31 cellular contexts compared by ENCODE assay signal in genomic region chr2:23414106-23414505, GRCh38.
"Had no signal": no experiment of that assay in that cellular context is flagged by ENCODE, and none has a peak within 500 bp of the region (broad histone marks: within the 10 kb centered on the region; RNA-seq: fewer than 3 reads in every experiment).

No MANE protein-coding gene starts in this region.

- H3K27ac Mint-ChIP-seq: activated CD8-positive, alpha-beta T cell treated with anti-CD3 and anti-CD28 coated beads for 36 hours; activated naive CD4-positive, alpha-beta T cell treated with anti-CD3 and anti-CD28 coated beads, Interleukin-2, amount 50 U/mL, for 24 hours; activated T-helper 17 cell treated with anti-CD3 and anti-CD28 coated beads, Interleukin-2, amount 50 U/mL, for 72 hours; stimulated activated effector memory CD8-positive, alpha-beta T cell treated with anti-CD3 and anti-CD28 coated beads, Interleukin-12 subunit alpha, Interleukin-12 subunit beta, amount 100 ng/mL, for 72 hours; stimulated activated naive CD8-positive, alpha-beta T cell treated with anti-CD3 and anti-CD28 coated beads, Interleukin-15, Interleukin-2, amounts not matched to agents 100 ng/mL and 50 ng/mL, for 24 hours; T-helper 17 cell; WTC11 had no signal

- H3K27me3 ChIP-seq: body of pancreas, colonic mucosa had no signal

- H3K4me1 Mint-ChIP-seq: activated naive CD4-positive, alpha-beta T cell treated with anti-CD3 and anti-CD28 coated beads, Interleukin-2, amount 50 U/mL, for 24 hours; activated T-helper 17 cell treated with anti-CD3 and anti-CD28 coated beads, Interleukin-2, amount 50 U/mL, for 72 hours; stimulated activated effector memory CD8-positive, alpha-beta T cell treated with anti-CD3 and anti-CD28 coated beads, Interleukin-12 subunit alpha, Interleukin-12 subunit beta, amount 100 ng/mL, for 72 hours; T-helper 17 cell had no signal

- H3K9me3 ChIP-seq: body of pancreas, colonic mucosa, left ventricle myocardium inferior, psoas muscle, thoracic aorta had no signal

- H3K9me3 Mint-ChIP-seq: activated CD8-positive, alpha-beta T cell treated with anti-CD3 and anti-CD28 coated beads for 36 hours; activated naive CD4-positive, alpha-beta T cell treated with anti-CD3 and anti-CD28 coated beads, Interleukin-2, amount 50 U/mL, for 24 hours; activated T-cell treated with anti-CD3 and anti-CD28 coated beads, Interleukin-2, amount 50 U/mL, for 4 hours; activated T-helper 17 cell treated with anti-CD3 and anti-CD28 coated beads, Interleukin-2, amount 50 U/mL, for 72 hours; stimulated activated effector memory CD8-positive, alpha-beta T cell treated with anti-CD3 and anti-CD28 coated beads, Interleukin-12 subunit alpha, Interleukin-12 subunit beta, amount 100 ng/mL, for 72 hours; stimulated activated naive CD8-positive, alpha-beta T cell treated with anti-CD3 and anti-CD28 coated beads, Interleukin-15, Interleukin-2, amounts not matched to agents 100 ng/mL and 50 ng/mL, for 24 hours had no signal

- H3K27ac ChIP-seq: body of pancreas, colonic mucosa, left ventricle myocardium inferior, parathyroid adenoma, psoas muscle, thoracic aorta had no signal

- H3K4me3 Mint-ChIP-seq: activated CD8-positive, alpha-beta T cell treated with anti-CD3 and anti-CD28 coated beads for 36 hours; activated naive CD4-positive, alpha-beta T cell treated with anti-CD3 and anti-CD28 coated beads, Interleukin-2, amount 50 U/mL, for 24 hours; activated T-cell treated with anti-CD3 and anti-CD28 coated beads, Interleukin-2, amount 50 U/mL, for 4 hours; activated T-helper 17 cell treated with anti-CD3 and anti-CD28 coated beads, Interleukin-2, amount 50 U/mL, for 72 hours; stimulated activated effector memory CD8-positive, alpha-beta T cell treated with anti-CD3 and anti-CD28 coated beads, Interleukin-12 subunit alpha, Interleukin-12 subunit beta, amount 100 ng/mL, for 72 hours; stimulated activated naive CD8-positive, alpha-beta T cell treated with anti-CD3 and anti-CD28 coated beads, Interleukin-15, Interleukin-2, amounts not matched to agents 100 ng/mL and 50 ng/mL, for 24 hours; T-helper 17 cell; WTC11 had no signal

- DNase-seq: activated CD4-positive, alpha-beta T cell treated with anti-CD3 and anti-CD28 coated beads for 1 hour; activated CD4-positive, alpha-beta T cell treated with anti-CD3 and anti-CD28 coated beads, Interleukin-2, amount 50 U/mL, for 1 hour; activated CD8-positive, alpha-beta T cell treated with anti-CD3 and anti-CD28 coated beads for 36 hours; activated gamma-delta T cell treated with Interleukin-2 at 50 U/mL for 16 hours; activated T-cell treated with anti-CD3 and anti-CD28 coated beads, Interleukin-2, amount 50 U/mL, for 4 hours; anterior cingulate cortex; body of pancreas; cerebellar nuclear complex; colonic mucosa; effector CD8-positive, alpha-beta T cell; glutamatergic neuron; left ventricle myocardium inferior; occipital lobe; psoas muscle; right cardiac atrium; stimulated activated CD4-positive, alpha-beta T cell treated with anti-CD3 and anti-CD28 coated beads, Interleukin-4, amount 100 ng/mL, for 24 hours; T-helper 17 cell; T1000; trophoblast cell had no signal

- H3K36me3 Mint-ChIP-seq: activated naive CD4-positive, alpha-beta T cell treated with anti-CD3 and anti-CD28 coated beads, Interleukin-2, amount 50 U/mL, for 24 hours; stimulated activated effector memory CD8-positive, alpha-beta T cell treated with anti-CD3 and anti-CD28 coated beads, Interleukin-12 subunit alpha, Interleukin-12 subunit beta, amount 100 ng/mL, for 72 hours; WTC11 had no signal

- H2AFZ ChIP-seq: parathyroid adenoma had no signal

- H3K9ac ChIP-seq: parathyroid adenoma had no signal

- H3K36me3 ChIP-seq: colonic mucosa, left ventricle myocardium inferior, thoracic aorta had no signal

- H3K4me1 ChIP-seq: body of pancreas, colonic mucosa, left ventricle myocardium inferior, parathyroid adenoma, psoas muscle had no signal

- FAIRE-seq: endometrium, frontal cortex, islet of Langerhans, urothelium cell line had no signal

- H3K4me3 ChIP-seq: body of pancreas, colonic mucosa, left ventricle myocardium inferior, lung, psoas muscle, thoracic aorta had no signal

- H3K27me3 Mint-ChIP-seq: activated CD8-positive, alpha-beta T cell treated with anti-CD3 and anti-CD28 coated beads for 36 hours; activated naive CD4-positive, alpha-beta T cell treated with anti-CD3 and anti-CD28 coated beads, Interleukin-2, amount 50 U/mL, for 24 hours; stimulated activated naive CD8-positive, alpha-beta T cell treated with anti-CD3 and anti-CD28 coated beads, Interleukin-15, Interleukin-2, amounts not matched to agents 100 ng/mL and 50 ng/mL, for 24 hours had no signal

- ATAC-seq: activated CD8-positive, alpha-beta T cell treated with anti-CD3 and anti-CD28 coated beads for 36 hours; activated T-cell treated with anti-CD3 and anti-CD28 coated beads, Interleukin-2, amount 50 U/mL, for 4 hours; activated T-helper 17 cell treated with anti-CD3 and anti-CD28 coated beads, Interleukin-2, amount 50 U/mL, for 72 hours; body of pancreas; right cardiac atrium; stimulated activated effector memory CD8-positive, alpha-beta T cell treated with anti-CD3 and anti-CD28 coated beads, Interleukin-12 subunit alpha, Interleukin-12 subunit beta, amount 100 ng/mL, for 72 hours; T-helper 17 cell had no signal
